In the genomic region with DNA sequence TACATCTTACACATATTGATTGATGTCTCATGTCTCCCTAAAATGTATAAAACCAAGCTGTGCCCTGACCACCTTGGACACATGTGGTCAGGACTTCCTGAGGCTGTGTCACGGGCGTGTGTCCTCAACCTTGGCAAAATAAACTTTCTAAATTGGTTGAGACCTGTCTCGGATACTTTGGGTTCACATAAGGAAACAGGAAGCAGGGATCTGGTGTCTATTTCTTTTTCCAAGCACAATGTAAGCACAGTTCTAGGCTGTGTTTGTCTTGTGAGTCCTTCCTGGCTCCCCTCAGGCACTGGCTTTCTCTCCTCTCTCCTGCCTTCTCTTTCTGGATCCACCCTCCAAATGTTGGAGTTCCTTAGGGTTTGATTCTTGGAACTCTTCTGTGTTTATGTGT, we compare ENCODE assay signal across 12 cellular contexts. TPM values are rescaled to one million over a fixed set of nuclear protein-coding genes. Genes with fewer than 3 reads are reported as not detected.
DNase-seq lines count a peak whose midpoint lies in the region; ATAC-seq and TF ChIP-seq lines count a peak whose summit lies in the region.
"Had no signal": no experiment of that assay in that cellular context is flagged by ENCODE, and none has a peak within 500 bp of the region (broad histone marks: within the 10 kb centered on the region; RNA-seq: fewer than 3 reads in every experiment).

No MANE protein-coding gene starts in this region.

- in situ Hi-C loops in IMR-90 (cut with MboI; ENCODE audit: low sequenced_read_pairs): loop anchor here (25.0 kb wide), 1 partner anchor 619 kb away; no protein-coding TSS in a partner anchor

- no TSS peak for BruUV-seq in IMR-90 (replicated peaks; lab: Mats Ljungman, UMichigan)

- H3K27ac Mint-ChIP-seq in CD4-positive, alpha-beta T cell: peak overlapping the region; percentile 79
- H3K27ac Mint-ChIP-seq in activated naive CD8-positive, alpha-beta T cell treated with anti-CD3 and anti-CD28 coated beads, Interleukin-2, amount 50 U/mL, for 24 hours: peak overlapping the region; percentile 80
- peak overlapping the region; percentile 8 for H3K27ac Mint-ChIP-seq in memory B cell

- H3K4me1 ChIP-seq in IMR-90 (ENCODE audit: control insufficient read depth, insufficient read depth, low read length): peaks cover 12% of the 10 kb centered on the region

- DNase-seq in CD4-positive, alpha-beta T cell: no peak
- DNase-seq in IMR-90: peak; percentile 15
- no peak for DNase-seq in activated naive CD8-positive, alpha-beta T cell treated with anti-CD3 and anti-CD28 coated beads, Interleukin-2, amount 50 U/mL, for 24 hours
- DNase-seq in memory B cell (ENCODE audit: low spot score in 2 of 2): no peak
- DNase-seq in NCI-H1105 (lab: John Stamatoyannopoulos, UW): no peak
- DNase-seq in globus pallidus (ENCODE audit: low spot score): no peak
- DNase-seq: brain microvascular endothelial cell, NCI-H524 had no signal

- H3K4ac ChIP-seq in IMR-90 (ENCODE audit: low read depth, low read length): no peak overlapping the region

- H3K18ac ChIP-seq in IMR-90 (ENCODE audit: low read depth, low read length): no peak overlapping the region

- no peak overlapping the region for H3K27ac ChIP-seq in CD4-positive, alpha-beta T cell (ENCODE audit: low read depth, low read length)
- H3K27ac ChIP-seq in IMR-90 (ENCODE audit: insufficient read depth, low read length): no peak overlapping the region
- H3K27ac ChIP-seq: brain microvascular endothelial cell, SJCRH30 had no signal

- no peak for ATAC-seq in CD4-positive, alpha-beta T cell (ENCODE audit: poor library complexity)
- ATAC-seq in IMR-90 (ENCODE audit: low read depth): no peak
- ATAC-seq in activated naive CD8-positive, alpha-beta T cell treated with anti-CD3 and anti-CD28 coated beads, Interleukin-2, amount 50 U/mL, for 24 hours: no peak
- no peak for ATAC-seq in memory B cell (ENCODE audit: low read depth)
- no peak for ATAC-seq in HG03139 (IDR thresholded peaks at IDR 0.05; ENCODE audit: unreplicated experiment)
- ATAC-seq in HG02798 (IDR thresholded peaks at IDR 0.05; ENCODE audit: poor library complexity, unreplicated experiment): no peak

- H3K23ac ChIP-seq in IMR-90 (ENCODE audit: low read depth, low read length): no peak overlapping the region

- H3K56ac ChIP-seq in IMR-90 (ENCODE audit: extremely low read depth, insufficient read depth, low read length): no peak overlapping the region

- H2BK120ac ChIP-seq in IMR-90 (ENCODE audit: low read depth, low read length): no peak overlapping the region

- no peak overlapping the region for H2BK20ac ChIP-seq in IMR-90 (ENCODE audit: low read depth, low read length)

- H4K91ac ChIP-seq in IMR-90 (ENCODE audit: insufficient read depth, low read depth, low read length): no peak overlapping the region

- TF ChIP-seq POLR2A in IMR-90 (IDR thresholded peaks at IDR 0.05; ENCODE audit: low read depth, low read length): no peak

- H3K14ac ChIP-seq in IMR-90 (replicated peaks; ENCODE audit: low read depth, low read length): peak overlapping the region; percentile 10; the same call in 1 of the 2 replicates

- H2AK9ac ChIP-seq in IMR-90 (replicated peaks; ENCODE audit: low read depth, low read length, poor library complexity): no peak overlapping the region

- no peak overlapping the region for H3K9ac ChIP-seq in IMR-90 (ENCODE audit: low read depth, low read length)

- peaks cover 6% of the 10 kb centered on the region for H3K9me1 ChIP-seq in IMR-90 (ENCODE audit: insufficient read depth, low read length)

- H3K4me3 ChIP-seq in IMR-90 (ENCODE audit: insufficient read depth, low read depth, low read length): no peak overlapping the region
- H3K4me3 ChIP-seq: SJCRH30, thoracic aorta had no signal

- peaks cover 2 to 19% of the 10 kb centered on the region in 2 experiments; a peak in 1 of 4 replicates for H3K79me1 ChIP-seq in IMR-90 (ENCODE audit: low read depth in 1 of 2, low read length in 2 of 2)

- peak overlapping the region; percentile 6 for H3K4me3 Mint-ChIP-seq in CD4-positive, alpha-beta T cell
- no peak overlapping the region for H3K4me3 Mint-ChIP-seq in activated naive CD8-positive, alpha-beta T cell treated with anti-CD3 and anti-CD28 coated beads, Interleukin-2, amount 50 U/mL, for 24 hours
- H3K4me3 Mint-ChIP-seq in memory B cell: peak overlapping the region; percentile 18

- H4K20me1 ChIP-seq in IMR-90 (ENCODE audit: insufficient read depth, low read length): no peaks in the 10 kb centered on the region

- TF ChIP-seq RAD21 in IMR-90 (IDR thresholded peaks at IDR 0.05; ENCODE audit: low read length): no peak

- no peak overlapping the region for H4K8ac ChIP-seq in IMR-90 (ENCODE audit: low read depth in 2 of 2, low read length in 2 of 2)

- intact Hi-C loops in CD4-positive, alpha-beta T cell (cut with DNase I, micrococcal nuclease): loop anchor here in 1 of 2 experiments (10.0 kb wide), 1 partner anchor 96 kb away; a partner anchor contains a TSS
- intact Hi-C loops in IMR-90 (cut with micrococcal nuclease): no loop called here

- CTCF ChIA-PET in CD4-positive, alpha-beta T cell (lab: Charles Lee): interaction anchor here (2.0 to 2.7 kb wide), 2 partner anchors 29 to 96 kb away, joined by 11 to 14 read pairs; a partner anchor contains a TSS
- CTCF ChIA-PET in IMR-90 (lab: Yijun Ruan, JAX): no interaction called here

- no peaks in the 10 kb centered on the region for H3K9me3 Mint-ChIP-seq in CD4-positive, alpha-beta T cell
- H3K9me3 Mint-ChIP-seq in activated naive CD8-positive, alpha-beta T cell treated with anti-CD3 and anti-CD28 coated beads, Interleukin-2, amount 50 U/mL, for 24 hours: no peaks in the 10 kb centered on the region
- peaks cover 6% of the 10 kb centered on the region for H3K9me3 Mint-ChIP-seq in memory B cell

- no peak overlapping the region for H2BK15ac ChIP-seq in IMR-90 (ENCODE audit: low read depth, low read length)

- H3K27me3 Mint-ChIP-seq in CD4-positive, alpha-beta T cell: no peaks in the 10 kb centered on the region
- no peaks in the 10 kb centered on the region for H3K27me3 Mint-ChIP-seq in activated naive CD8-positive, alpha-beta T cell treated with anti-CD3 and anti-CD28 coated beads, Interleukin-2, amount 50 U/mL, for 24 hours
- H3K27me3 Mint-ChIP-seq in memory B cell: no peaks in the 10 kb centered on the region

- H3K36me3 ChIP-seq in IMR-90 (ENCODE audit: control insufficient read depth, insufficient read depth, low read length): peaks cover 3% of the 10 kb centered on the region; the same call in 1 of the 2 replicates
- H3K36me3 ChIP-seq: brain microvascular endothelial cell, SJCRH30 had no signal

- no peak for TF ChIP-seq CTCF in CD4-positive, alpha-beta T cell (IDR thresholded peaks at IDR 0.05)
- no peak for TF ChIP-seq CTCF in IMR-90 (conservative IDR thresholded peaks at IDR 0.05; ENCODE audit: low read depth, low read length)

- no peak overlapping the region for H2AFZ ChIP-seq in IMR-90 (replicated peaks; ENCODE audit: low read length, poor library complexity)

- no peak overlapping the region for H3K4me2 ChIP-seq in IMR-90 (ENCODE audit: low read depth, low read length)

- peaks cover 61% of the 10 kb centered on the region for H3K4me1 Mint-ChIP-seq in CD4-positive, alpha-beta T cell (ENCODE audit: low read depth)
- peaks cover 49% of the 10 kb centered on the region for H3K4me1 Mint-ChIP-seq in activated naive CD8-positive, alpha-beta T cell treated with anti-CD3 and anti-CD28 coated beads, Interleukin-2, amount 50 U/mL, for 24 hours
- H3K4me1 Mint-ChIP-seq in memory B cell: peaks cover 18% of the 10 kb centered on the region

- H3K36me3 Mint-ChIP-seq in CD4-positive, alpha-beta T cell (ENCODE audit: low read depth): peaks cover 5% of the 10 kb centered on the region
- peaks cover 11% of the 10 kb centered on the region for H3K36me3 Mint-ChIP-seq in activated naive CD8-positive, alpha-beta T cell treated with anti-CD3 and anti-CD28 coated beads, Interleukin-2, amount 50 U/mL, for 24 hours (ENCODE audit: low read depth)
- H3K36me3 Mint-ChIP-seq in memory B cell: peaks cover 14% of the 10 kb centered on the region

- no peak overlapping the region for H4K5ac ChIP-seq in IMR-90 (ENCODE audit: low read depth, low read length)

- POLR2A ChIA-PET in CD4-positive, alpha-beta T cell (lab: Charles Lee): interaction anchor here (1.9 to 7.4 kb wide), 5 partner anchors 11 to 96 kb away, joined by 7 to 81 read pairs (median 15); a partner anchor contains a TSS
- POLR2A ChIA-PET in IMR-90 (lab: Charles Lee; ENCODE audit: unreplicated experiment): no interaction called here

- no peaks in the 10 kb centered on the region for H3K27me3 ChIP-seq in CD4-positive, alpha-beta T cell (ENCODE audit: control insufficient read depth, insufficient read depth, low read length)
- H3K27me3 ChIP-seq in IMR-90 (ENCODE audit: control insufficient read depth, insufficient read depth, low read length): no peaks in the 10 kb centered on the region
- H3K27me3 ChIP-seq: brain microvascular endothelial cell, SJCRH30 had no signal

- H2AK5ac ChIP-seq in IMR-90 (ENCODE audit: low read depth, low read length): peak overlapping the region; percentile 7; the same call in 1 of the 2 replicates

- WGBS in IMR-90 (ENCODE audit: extremely low coverage in 2 of 2, insufficient read length in 1 of 2), 2 experiments: no CpG with 5 or more reads among the region's 3 CpGs

- dilution Hi-C loops in IMR-90 (cut with HindIII; ENCODE audit: low sequenced_read_pairs, unreplicated experiment): no loop called here

- no peak overlapping the region for H2BK5ac ChIP-seq in IMR-90 (ENCODE audit: low read depth, low read length, poor library complexity, severe bottlenecking)

- H3K9me3 ChIP-seq in CD4-positive, alpha-beta T cell (ENCODE audit: control insufficient read depth, low read length): no peaks in the 10 kb centered on the region
- no peaks in the 10 kb centered on the region for H3K9me3 ChIP-seq in IMR-90 (ENCODE audit: control insufficient read depth, insufficient read depth, low read length)
- H3K9me3 ChIP-seq: SJCRH30, thoracic aorta had no signal

RNA-seq across cellular contexts. Expression of a gene that starts 27.6 kb away (rescaled TPM):
- 1,000 to 10,000 TPM; 8,742 to 8,834 TPM for total RNA-seq in CD4-positive, alpha-beta T cell
- total RNA-seq in IMR-90 (2012; rRNA removed): 1,663 and 1,699 TPM in 2 replicates
- polyA plus RNA-seq in IMR-90 (2012; rRNA removed): 2,407 and 2,665 TPM in 2 replicates
- polyA plus RNA-seq in IMR-90 (2012; cell fraction: cytosol; rRNA removed): 1,735 and 3,996 TPM in 2 replicates
- 731 and 1,213 TPM in 2 replicates for polyA plus RNA-seq in IMR-90 (2012; cell fraction: nucleus; rRNA removed; ENCODE audit: low replicate concordance)

RNA-seq across cellular contexts. Expression of a gene that starts 49.6 kb away (rescaled TPM):
- total RNA-seq in CD4-positive, alpha-beta T cell: 10 to 100 TPM; 23.2 to 28.6 TPM
- 15.3 and 19.4 TPM in 2 replicates for total RNA-seq in IMR-90 (2012; rRNA removed)
- 8.9 and 9.9 TPM in 2 replicates for polyA plus RNA-seq in IMR-90 (2012; rRNA removed)
- polyA plus RNA-seq in IMR-90 (2012; cell fraction: cytosol; rRNA removed): 2.1 and 4.5 TPM in 2 replicates
- 1.4 and 9.6 TPM in 2 replicates for polyA plus RNA-seq in IMR-90 (2012; cell fraction: nucleus; rRNA removed; ENCODE audit: low replicate concordance)

Comparison
In these comparisons a context has a peak if more than half of its experiments do, and no peak if none do; other contexts are left out.
1. H3K27ac Mint-ChIP-seq: peak in every context shown above with its lines; median percentile 80 in activated naive CD8-positive, alpha-beta T cell treated with anti-CD3 and anti-CD28 coated beads, Interleukin-2, amount 50 U/mL, for 24 hours; 79 in CD4-positive, alpha-beta T cell; 8 in memory B cell.